In genomic region chr12:50003595-50003994, GRCh38 we compare ENCODE assay signal across 17 cellular contexts. TPM values are rescaled to one million over a fixed set of nuclear protein-coding genes. Genes with fewer than 3 reads are reported as not detected.
DNase-seq lines count a peak whose midpoint lies in the region; ATAC-seq and TF ChIP-seq lines count a peak whose summit lies in the region.
"Had no signal": no experiment of that assay in that cellular context is flagged by ENCODE, and none has a peak within 500 bp of the region (broad histone marks: within the 10 kb centered on the region; RNA-seq: fewer than 3 reads in every experiment).

No MANE protein-coding gene starts in this region.

- no peak overlapping the region for H3K4me3 Mint-ChIP-seq in brain
- H3K4me3 Mint-ChIP-seq in activated CD8-positive, alpha-beta memory T cell treated with anti-CD3 and anti-CD28 coated beads, Interleukin-2, amount 10 ng/mL, durations not matched to agents 7 days and 5 days, result no peak overlapping the region
- H3K4me3 Mint-ChIP-seq: H9 had no signal

- no peaks in the 10 kb centered on the region for H3K9me3 Mint-ChIP-seq in brain
- no peaks in the 10 kb centered on the region for H3K9me3 Mint-ChIP-seq in activated CD8-positive, alpha-beta memory T cell treated with anti-CD3 and anti-CD28 coated beads, Interleukin-2, amount 10 ng/mL, durations not matched to agents 7 days and 5 days (ENCODE audit: low read depth)
- H3K9me3 Mint-ChIP-seq: H9 had no signal

- ATAC-seq in activated CD8-positive, alpha-beta memory T cell treated with anti-CD3 and anti-CD28 coated beads, Interleukin-2, amount 10 ng/mL, durations not matched to agents 7 days and 5 days, result no peak
- no peak for ATAC-seq in HG02571 (IDR thresholded peaks at IDR 0.05; ENCODE audit: unreplicated experiment)
- no peak for ATAC-seq in HG02610 (IDR thresholded peaks at IDR 0.05; ENCODE audit: unreplicated experiment)
- ATAC-seq: K562 had no signal

- H3K27me3 Mint-ChIP-seq in brain, result no peaks in the 10 kb centered on the region
- no peaks in the 10 kb centered on the region for H3K27me3 Mint-ChIP-seq in activated CD8-positive, alpha-beta memory T cell treated with anti-CD3 and anti-CD28 coated beads, Interleukin-2, amount 10 ng/mL, durations not matched to agents 7 days and 5 days

- H3K36me3 Mint-ChIP-seq in brain, result peaks cover 29% of the 10 kb centered on the region
- H3K36me3 Mint-ChIP-seq in activated CD8-positive, alpha-beta memory T cell treated with anti-CD3 and anti-CD28 coated beads, Interleukin-2, amount 10 ng/mL, durations not matched to agents 7 days and 5 days, result peaks cover 64% of the 10 kb centered on the region

- peak overlapping the region in 3 of 5 experiments; percentile 60 to 98 (median 92) for H3K27ac Mint-ChIP-seq in brain
- no peak overlapping the region for H3K27ac Mint-ChIP-seq in activated CD8-positive, alpha-beta memory T cell treated with anti-CD3 and anti-CD28 coated beads, Interleukin-2, amount 10 ng/mL, durations not matched to agents 7 days and 5 days
- H3K27ac Mint-ChIP-seq: H9 had no signal

- no peak for TF ChIP-seq CTCF in brain (conservative IDR thresholded peaks at IDR 0.05)

- DNase-seq in M059J (ENCODE audit: low read depth) (peak; percentile 14), iris pigment epithelial cell (ENCODE audit: low read depth) (peak; percentile 41), superior temporal gyrus (ENCODE audit: extremely low spot score) (peak; percentile 9)
- DNase-seq in activated CD8-positive, alpha-beta memory T cell treated with anti-CD3 and anti-CD28 coated beads, Interleukin-2, amount 10 ng/mL, durations not matched to agents 7 days and 5 days, result no peak
- DNase-seq: EL; H9; NCI-H1436 treated with DMSO at 0.1 percent for 48 hours; NCI-H2227 treated with DMSO at 0.1 percent for 48 hours; NCI-H69; NK-92 treated with Interleukin-12 subunit alpha and Interleukin-12 subunit beta, amount 100 ng/mL, for 24 hours; SJCRH30 had no signal

- CTCF ChIA-PET in activated CD8-positive, alpha-beta memory T cell treated with anti-CD3 and anti-CD28 coated beads, Interleukin-2, amount 10 ng/mL, durations not matched to agents 7 days and 5 days (lab: Charles Lee), result interaction anchor here (0.7 to 2.0 kb wide), 4 partner anchors 11 to 37 kb away, joined by 3 to 7 read pairs (median 5); no protein-coding TSS in a partner anchor

- peaks cover 47% of the 10 kb centered on the region for H3K4me1 Mint-ChIP-seq in brain
- peaks cover 3% of the 10 kb centered on the region for H3K4me1 Mint-ChIP-seq in activated CD8-positive, alpha-beta memory T cell treated with anti-CD3 and anti-CD28 coated beads, Interleukin-2, amount 10 ng/mL, durations not matched to agents 7 days and 5 days
- H3K4me1 Mint-ChIP-seq: H9 had no signal

RNA-seq across cellular contexts. Expression of gene RACGAP1, which starts 21.7 kb away (rescaled TPM):
- 113 and 137 TPM in 2 replicates for total RNA-seq in M059J (2014; rRNA removed; shearing (Covaris generic))
- polyA plus RNA-seq in brain (ENCODE audit: insufficient read depth, low read depth, low replicate concordance), result 74.4 TPM
- 100 to 1,000 TPM; 180 to 198 TPM for total RNA-seq in activated CD8-positive, alpha-beta memory T cell treated with anti-CD3 and anti-CD28 coated beads, Interleukin-2, amount 10 ng/mL, durations not matched to agents 7 days and 5 days

RNA-seq across cellular contexts. Expression of gene AQP6, which starts 30.8 kb away (rescaled TPM):
- total RNA-seq in M059J (2014; rRNA removed; shearing (Covaris generic)), result not detected in 2 replicates
- 1.4 TPM for polyA plus RNA-seq in brain (ENCODE audit: insufficient read depth, low read depth, low replicate concordance)
- not detected for total RNA-seq in activated CD8-positive, alpha-beta memory T cell treated with anti-CD3 and anti-CD28 coated beads, Interleukin-2, amount 10 ng/mL, durations not matched to agents 7 days and 5 days
- total RNA-seq: SJCRH30 had no signal
- polyA plus RNA-seq: AG04450, BJ had no signal

RNA-seq across cellular contexts. Expression of gene AQP5, which starts 41.9 kb away (rescaled TPM):
- 0.25 and 0.27 TPM in 2 replicates for total RNA-seq in M059J (2014; rRNA removed; shearing (Covaris generic))
- 2.7 TPM for polyA plus RNA-seq in brain (ENCODE audit: insufficient read depth, low read depth, low replicate concordance)
- total RNA-seq in activated CD8-positive, alpha-beta memory T cell treated with anti-CD3 and anti-CD28 coated beads, Interleukin-2, amount 10 ng/mL, durations not matched to agents 7 days and 5 days, result not detected
- total RNA-seq: K562 had no signal
- polyA plus RNA-seq: AG04450, BJ, K562 had no signal

RNA-seq across cellular contexts. Expression of gene AQP2, which starts 53.1 kb away (rescaled TPM):
- total RNA-seq in M059J (2014; rRNA removed; shearing (Covaris generic)), result not detected in 2 replicates
- polyA plus RNA-seq in brain (ENCODE audit: insufficient read depth, low read depth, low replicate concordance), result not detected
- total RNA-seq in activated CD8-positive, alpha-beta memory T cell treated with anti-CD3 and anti-CD28 coated beads, Interleukin-2, amount 10 ng/mL, durations not matched to agents 7 days and 5 days, result not detected
- total RNA-seq: H9, K562, SJCRH30 had no signal
- polyA plus RNA-seq: AG04450, BJ, K562 had no signal

RNA-seq across cellular contexts. Expression of gene ASIC1, which starts 53.8 kb away (rescaled TPM):
- 0.69 and 4.2 TPM in 2 replicates for total RNA-seq in M059J (2014; rRNA removed; shearing (Covaris generic))
- 13.8 TPM for polyA plus RNA-seq in brain (ENCODE audit: insufficient read depth, low read depth, low replicate concordance)
- 10 to 100 TPM; 19.0 to 28.3 TPM for total RNA-seq in activated CD8-positive, alpha-beta memory T cell treated with anti-CD3 and anti-CD28 coated beads, Interleukin-2, amount 10 ng/mL, durations not matched to agents 7 days and 5 days
